Comparison of ENCODE assay signal across 1 cellular context in the genomic region with DNA sequence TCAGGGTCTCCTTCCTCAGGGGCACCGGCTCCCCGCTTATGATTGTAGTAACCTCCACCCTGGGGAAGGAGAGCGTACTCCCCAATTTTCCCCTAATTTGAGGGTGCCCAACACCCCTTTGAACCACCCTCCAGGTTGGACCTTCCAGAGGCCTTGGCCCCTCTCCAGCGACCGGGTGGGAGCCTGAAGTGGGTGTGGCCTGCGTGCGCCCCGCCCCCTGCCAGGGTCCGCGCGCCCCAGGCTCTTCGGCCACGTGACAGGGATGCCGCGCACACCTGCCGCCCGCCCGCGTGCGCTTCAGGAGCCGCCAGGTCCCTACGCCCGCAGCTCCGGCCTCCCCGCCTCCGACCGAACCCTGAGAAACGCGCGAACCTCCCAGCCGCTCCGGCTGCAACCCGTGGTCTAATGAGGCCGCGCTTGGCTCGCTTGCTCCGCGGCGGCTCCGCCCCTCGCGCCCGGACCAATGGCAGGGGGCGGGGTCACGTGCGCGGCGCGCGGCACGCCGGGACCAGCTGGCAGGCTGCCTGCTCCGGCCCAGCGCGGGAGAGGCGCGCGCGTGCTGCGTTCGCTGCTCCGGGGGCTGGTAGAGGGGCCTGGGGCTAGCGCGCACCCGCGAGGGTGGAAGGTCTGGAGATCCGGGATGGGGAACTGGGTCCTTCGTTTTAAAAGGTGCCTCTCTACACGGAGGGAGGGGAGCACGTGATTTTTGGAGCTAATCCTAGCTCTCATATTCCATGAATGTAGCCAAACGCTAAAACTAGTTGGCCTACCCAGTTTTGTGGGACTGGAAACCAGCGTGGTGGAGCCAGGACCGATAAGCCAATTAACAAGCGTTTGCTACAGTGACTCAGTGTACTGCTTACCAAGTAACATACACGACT.
TF ChIP-seq lines count a peak whose summit lies in the region.

A gene (minus strand): TSS at position 404 of the 881 bp plus-strand sequence. CDS start 618 bp downstream, outside the sequence.

TF ChIP-seq in K562, 482 proteins besides CTCF, POLR2A, EP300 and RAD21 (continued from another document and continues in another):
- TF ChIP-seq, protein P1, sequence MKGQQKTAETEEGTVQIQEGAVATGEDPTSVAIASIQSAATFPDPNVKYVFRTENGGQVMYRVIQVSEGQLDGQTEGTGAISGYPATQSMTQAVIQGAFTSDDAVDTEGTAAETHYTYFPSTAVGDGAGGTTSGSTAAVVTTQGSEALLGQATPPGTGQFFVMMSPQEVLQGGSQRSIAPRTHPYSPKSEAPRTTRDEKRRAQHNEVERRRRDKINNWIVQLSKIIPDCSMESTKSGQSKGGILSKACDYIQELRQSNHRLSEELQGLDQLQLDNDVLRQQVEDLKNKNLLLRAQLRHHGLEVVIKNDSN (CRISPR knock-in tag; IDR thresholded peaks at IDR 0.05): peak; percentile 92
- TF ChIP-seq, protein P2, sequence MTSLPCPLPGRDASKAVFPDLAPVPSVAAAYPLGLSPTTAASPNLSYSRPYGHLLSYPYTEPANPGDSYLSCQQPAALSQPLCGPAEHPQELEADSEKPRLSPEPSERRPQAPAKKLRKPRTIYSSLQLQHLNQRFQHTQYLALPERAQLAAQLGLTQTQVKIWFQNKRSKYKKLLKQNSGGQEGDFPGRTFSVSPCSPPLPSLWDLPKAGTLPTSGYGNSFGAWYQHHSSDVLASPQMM (CRISPR knock-in tag; IDR thresholded peaks at IDR 0.05): no peak
- TF ChIP-seq ZNF77 (CRISPR knock-in tag; IDR thresholded peaks at IDR 0.05): no peak
- TF ChIP-seq, protein P3, sequence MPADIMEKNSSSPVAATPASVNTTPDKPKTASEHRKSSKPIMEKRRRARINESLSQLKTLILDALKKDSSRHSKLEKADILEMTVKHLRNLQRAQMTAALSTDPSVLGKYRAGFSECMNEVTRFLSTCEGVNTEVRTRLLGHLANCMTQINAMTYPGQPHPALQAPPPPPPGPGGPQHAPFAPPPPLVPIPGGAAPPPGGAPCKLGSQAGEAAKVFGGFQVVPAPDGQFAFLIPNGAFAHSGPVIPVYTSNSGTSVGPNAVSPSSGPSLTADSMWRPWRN (IDR thresholded peaks at IDR 0.05; ENCODE audit: low read depth): no peak
- peak; percentile 43 for TF ChIP-seq MEIS2 (IDR thresholded peaks at IDR 0.05; ENCODE audit: partially characterized antibody)
- TF ChIP-seq RB1 (IDR thresholded peaks at IDR 0.05; ENCODE audit: low read depth): peak; percentile 85; the same call in 1 of the 2 replicates
- peak; percentile 48 to 67; a peak in 1 of 4 replicates for TF ChIP-seq MAZ (CRISPR knock-in tag; conservative IDR thresholded peaks at IDR 0.05 in 1 of 2, IDR thresholded peaks at IDR 0.05 in 1 of 2)
- TF ChIP-seq HMG20A (CRISPR knock-in tag; conservative IDR thresholded peaks at IDR 0.05): no peak
- no peak for TF ChIP-seq WHSC1 (IDR thresholded peaks at IDR 0.05; ENCODE audit: low read length)
- TF ChIP-seq SMAD2 (IDR thresholded peaks at IDR 0.05; ENCODE audit: low read depth, low read length): no peak
- 0 out of 2 replicates have a peak, but pooled peaks have one; percentile 50 for TF ChIP-seq ERF (CRISPR knock-in tag; IDR thresholded peaks at IDR 0.05)
- peak; percentile 70; the same call in 1 of the 2 replicates for TF ChIP-seq CBX1 (IDR thresholded peaks at IDR 0.05; ENCODE audit: low read depth)
- TF ChIP-seq CSDE1 (IDR thresholded peaks at IDR 0.05): no peak
- peak; percentile 98 for TF ChIP-seq BHLHE40 (IDR thresholded peaks at IDR 0.05; ENCODE audit: low read length)
- TF ChIP-seq PHF20 (IDR thresholded peaks at IDR 0.05; ENCODE audit: partially characterized antibody): peak; percentile 29
- TF ChIP-seq CBFB (CRISPR knock-in tag; IDR thresholded peaks at IDR 0.05): no peak
- TF ChIP-seq KDM1A (IDR thresholded peaks at IDR 0.05): no peak
- TF ChIP-seq TAF1 (IDR thresholded peaks at IDR 0.05; ENCODE audit: control insufficient read depth, extremely low read depth, insufficient read depth, low read length, severe bottlenecking): peak; percentile 79
- peak in 1 of 2 experiments; percentile 67; a peak in 1 of 4 replicates for TF ChIP-seq FOXA3 (CRISPR knock-in tag; conservative IDR thresholded peaks at IDR 0.05 in 1 of 2, IDR thresholded peaks at IDR 0.05 in 1 of 2)
- TF ChIP-seq RBFOX2 (IDR thresholded peaks at IDR 0.05; ENCODE audit: low read depth, low read length): peak; percentile 94
- 0 out of 4 replicates have a peak, but pooled peaks of 1 of the 2 experiments have one; percentile 36 for TF ChIP-seq FOXK2 (conservative IDR thresholded peaks at IDR 0.05 in 1 of 2, IDR thresholded peaks at IDR 0.05 in 1 of 2; ENCODE audit: low read depth in 2 of 2)
- TF ChIP-seq NFIC (IDR thresholded peaks at IDR 0.05): peak; percentile 89
- TF ChIP-seq TFAM (CRISPR knock-in tag; conservative IDR thresholded peaks at IDR 0.05): no peak
- 0 out of 2 replicates have a peak, but pooled peaks have one; percentile 10 for TF ChIP-seq ZNF76 (CRISPR knock-in tag; IDR thresholded peaks at IDR 0.05; ENCODE audit: borderline replicate concordance)
- peak; percentile 76 for TF ChIP-seq HMGN3 (IDR thresholded peaks at IDR 0.05; ENCODE audit: borderline replicate concordance, extremely low read depth, insufficient read length, low read depth, low read length)
- TF ChIP-seq CEBPG (CRISPR knock-in tag; IDR thresholded peaks at IDR 0.05): 0 out of 2 replicates have a peak, but pooled peaks have one; percentile 37
- TF ChIP-seq CEBPG (tag; conservative IDR thresholded peaks at IDR 0.05 in 1 of 2, IDR thresholded peaks at IDR 0.05 in 1 of 2): no peak
- 0 out of 2 replicates have a peak, but pooled peaks have one; percentile 43 for TF ChIP-seq FOXK1 (CRISPR knock-in tag; IDR thresholded peaks at IDR 0.05; ENCODE audit: borderline replicate concordance)
- TF ChIP-seq BRF1 (IDR thresholded peaks at IDR 0.05; ENCODE audit: borderline replicate concordance, extremely low read depth, insufficient read length): no peak
- TF ChIP-seq, protein P4, sequence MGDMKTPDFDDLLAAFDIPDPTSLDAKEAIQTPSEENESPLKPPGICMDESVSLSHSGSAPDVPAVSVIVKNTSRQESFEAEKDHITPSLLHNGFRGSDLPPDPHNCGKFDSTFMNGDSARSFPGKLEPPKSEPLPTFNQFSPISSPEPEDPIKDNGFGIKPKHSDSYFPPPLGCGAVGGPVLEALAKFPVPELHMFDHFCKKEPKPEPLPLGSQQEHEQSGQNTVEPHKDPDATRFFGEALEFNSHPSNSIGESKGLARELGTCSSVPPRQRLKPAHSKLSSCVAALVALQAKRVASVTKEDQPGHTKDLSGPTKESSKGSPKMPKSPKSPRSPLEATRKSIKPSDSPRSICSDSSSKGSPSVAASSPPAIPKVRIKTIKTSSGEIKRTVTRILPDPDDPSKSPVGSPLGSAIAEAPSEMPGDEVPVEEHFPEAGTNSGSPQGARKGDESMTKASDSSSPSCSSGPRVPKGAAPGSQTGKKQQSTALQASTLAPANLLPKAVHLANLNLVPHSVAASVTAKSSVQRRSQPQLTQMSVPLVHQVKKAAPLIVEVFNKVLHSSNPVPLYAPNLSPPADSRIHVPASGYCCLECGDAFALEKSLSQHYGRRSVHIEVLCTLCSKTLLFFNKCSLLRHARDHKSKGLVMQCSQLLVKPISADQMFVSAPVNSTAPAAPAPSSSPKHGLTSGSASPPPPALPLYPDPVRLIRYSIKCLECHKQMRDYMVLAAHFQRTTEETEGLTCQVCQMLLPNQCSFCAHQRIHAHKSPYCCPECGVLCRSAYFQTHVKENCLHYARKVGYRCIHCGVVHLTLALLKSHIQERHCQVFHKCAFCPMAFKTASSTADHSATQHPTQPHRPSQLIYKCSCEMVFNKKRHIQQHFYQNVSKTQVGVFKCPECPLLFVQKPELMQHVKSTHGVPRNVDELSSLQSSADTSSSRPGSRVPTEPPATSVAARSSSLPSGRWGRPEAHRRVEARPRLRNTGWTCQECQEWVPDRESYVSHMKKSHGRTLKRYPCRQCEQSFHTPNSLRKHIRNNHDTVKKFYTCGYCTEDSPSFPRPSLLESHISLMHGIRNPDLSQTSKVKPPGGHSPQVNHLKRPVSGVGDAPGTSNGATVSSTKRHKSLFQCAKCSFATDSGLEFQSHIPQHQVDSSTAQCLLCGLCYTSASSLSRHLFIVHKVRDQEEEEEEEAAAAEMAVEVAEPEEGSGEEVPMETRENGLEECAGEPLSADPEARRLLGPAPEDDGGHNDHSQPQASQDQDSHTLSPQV (IDR thresholded peaks at IDR 0.05): peak; percentile 98
- no peak for TF ChIP-seq SREBF1 (IDR thresholded peaks at IDR 0.05; ENCODE audit: borderline replicate concordance, low read depth, low read length)
- TF ChIP-seq, protein P5, sequence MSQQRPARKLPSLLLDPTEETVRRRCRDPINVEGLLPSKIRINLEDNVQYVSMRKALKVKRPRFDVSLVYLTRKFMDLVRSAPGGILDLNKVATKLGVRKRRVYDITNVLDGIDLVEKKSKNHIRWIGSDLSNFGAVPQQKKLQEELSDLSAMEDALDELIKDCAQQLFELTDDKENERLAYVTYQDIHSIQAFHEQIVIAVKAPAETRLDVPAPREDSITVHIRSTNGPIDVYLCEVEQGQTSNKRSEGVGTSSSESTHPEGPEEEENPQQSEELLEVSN (IDR thresholded peaks at IDR 0.05; ENCODE audit: borderline replicate concordance in 1 of 2, extremely low read depth in 1 of 2, insufficient read depth in 1 of 2, insufficient read length in 1 of 2, low read depth in 1 of 2, low read length in 1 of 2, poor library complexity in 1 of 2, severe bottlenecking in 1 of 2): peak; percentile 98 to 99
- TF ChIP-seq GABPB1 (CRISPR knock-in tag; IDR thresholded peaks at IDR 0.05): peak; percentile 73
- TF ChIP-seq, protein P6, sequence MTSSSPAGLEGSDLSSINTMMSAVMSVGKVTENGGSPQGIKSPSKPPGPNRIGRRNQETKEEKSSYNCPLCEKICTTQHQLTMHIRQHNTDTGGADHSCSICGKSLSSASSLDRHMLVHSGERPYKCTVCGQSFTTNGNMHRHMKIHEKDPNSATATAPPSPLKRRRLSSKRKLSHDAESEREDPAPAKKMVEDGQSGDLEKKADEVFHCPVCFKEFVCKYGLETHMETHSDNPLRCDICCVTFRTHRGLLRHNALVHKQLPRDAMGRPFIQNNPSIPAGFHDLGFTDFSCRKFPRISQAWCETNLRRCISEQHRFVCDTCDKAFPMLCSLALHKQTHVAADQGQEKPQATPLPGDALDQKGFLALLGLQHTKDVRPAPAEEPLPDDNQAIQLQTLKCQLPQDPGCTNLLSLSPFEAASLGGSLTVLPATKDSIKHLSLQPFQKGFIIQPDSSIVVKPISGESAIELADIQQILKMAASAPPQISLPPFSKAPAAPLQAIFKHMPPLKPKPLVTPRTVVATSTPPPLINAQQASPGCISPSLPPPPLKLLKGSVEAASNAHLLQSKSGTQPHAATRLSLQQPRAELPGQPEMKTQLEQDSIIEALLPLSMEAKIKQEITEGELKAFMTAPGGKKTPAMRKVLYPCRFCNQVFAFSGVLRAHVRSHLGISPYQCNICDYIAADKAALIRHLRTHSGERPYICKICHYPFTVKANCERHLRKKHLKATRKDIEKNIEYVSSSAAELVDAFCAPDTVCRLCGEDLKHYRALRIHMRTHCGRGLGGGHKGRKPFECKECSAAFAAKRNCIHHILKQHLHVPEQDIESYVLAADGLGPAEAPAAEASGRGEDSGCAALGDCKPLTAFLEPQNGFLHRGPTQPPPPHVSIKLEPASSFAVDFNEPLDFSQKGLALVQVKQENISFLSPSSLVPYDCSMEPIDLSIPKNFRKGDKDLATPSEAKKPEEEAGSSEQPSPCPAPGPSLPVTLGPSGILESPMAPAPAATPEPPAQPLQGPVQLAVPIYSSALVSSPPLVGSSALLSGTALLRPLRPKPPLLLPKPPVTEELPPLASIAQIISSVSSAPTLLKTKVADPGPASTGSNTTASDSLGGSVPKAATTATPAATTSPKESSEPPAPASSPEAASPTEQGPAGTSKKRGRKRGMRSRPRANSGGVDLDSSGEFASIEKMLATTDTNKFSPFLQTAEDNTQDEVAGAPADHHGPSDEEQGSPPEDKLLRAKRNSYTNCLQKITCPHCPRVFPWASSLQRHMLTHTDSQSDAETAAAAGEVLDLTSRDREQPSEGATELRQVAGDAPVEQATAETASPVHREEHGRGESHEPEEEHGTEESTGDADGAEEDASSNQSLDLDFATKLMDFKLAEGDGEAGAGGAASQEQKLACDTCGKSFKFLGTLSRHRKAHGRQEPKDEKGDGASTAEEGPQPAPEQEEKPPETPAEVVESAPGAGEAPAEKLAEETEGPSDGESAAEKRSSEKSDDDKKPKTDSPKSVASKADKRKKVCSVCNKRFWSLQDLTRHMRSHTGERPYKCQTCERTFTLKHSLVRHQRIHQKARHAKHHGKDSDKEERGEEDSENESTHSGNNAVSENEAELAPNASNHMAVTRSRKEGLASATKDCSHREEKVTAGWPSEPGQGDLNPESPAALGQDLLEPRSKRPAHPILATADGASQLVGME (CRISPR knock-in tag; IDR thresholded peaks at IDR 0.05): no peak
- TF ChIP-seq DMBX1 (CRISPR knock-in tag; IDR thresholded peaks at IDR 0.05; ENCODE audit: borderline replicate concordance): peak; percentile 68; the same call in 1 of the 2 replicates
- TF ChIP-seq, protein P7, sequence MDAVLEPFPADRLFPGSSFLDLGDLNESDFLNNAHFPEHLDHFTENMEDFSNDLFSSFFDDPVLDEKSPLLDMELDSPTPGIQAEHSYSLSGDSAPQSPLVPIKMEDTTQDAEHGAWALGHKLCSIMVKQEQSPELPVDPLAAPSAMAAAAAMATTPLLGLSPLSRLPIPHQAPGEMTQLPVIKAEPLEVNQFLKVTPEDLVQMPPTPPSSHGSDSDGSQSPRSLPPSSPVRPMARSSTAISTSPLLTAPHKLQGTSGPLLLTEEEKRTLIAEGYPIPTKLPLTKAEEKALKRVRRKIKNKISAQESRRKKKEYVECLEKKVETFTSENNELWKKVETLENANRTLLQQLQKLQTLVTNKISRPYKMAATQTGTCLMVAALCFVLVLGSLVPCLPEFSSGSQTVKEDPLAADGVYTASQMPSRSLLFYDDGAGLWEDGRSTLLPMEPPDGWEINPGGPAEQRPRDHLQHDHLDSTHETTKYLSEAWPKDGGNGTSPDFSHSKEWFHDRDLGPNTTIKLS (IDR thresholded peaks at IDR 0.05; ENCODE audit: borderline replicate concordance, low read depth): peak; percentile 44; the same call in 1 of the 2 replicates
- TF ChIP-seq POLR2G (IDR thresholded peaks at IDR 0.05; ENCODE audit: low read depth, low read length): peak; percentile 95
- TF ChIP-seq POLR2AphosphoS5 (IDR thresholded peaks at IDR 0.05; ENCODE audit: control insufficient read depth, insufficient read depth, low read depth, low read length): peak; percentile 30; the same call in 1 of the 2 replicates
